ENCODE assay signal across 1 cellular context in genomic region chr20:62969179-62969760, GRCh38.
TF ChIP-seq lines count a peak whose summit lies in the region.

No MANE protein-coding gene starts in this region.

TF ChIP-seq in HepG2, 621 proteins besides CTCF, POLR2A, EP300 and RAD21 (continued from another document and continues in another):
- TF ChIP-seq ZBTB34 (CRISPR knock-in tag; IDR thresholded peaks at IDR 0.05), result 0 out of 2 replicates have a peak, but pooled peaks have one; percentile 23
- no peak for TF ChIP-seq ZNF446 (CRISPR knock-in tag; IDR thresholded peaks at IDR 0.05)
- TF ChIP-seq KDM2A (CRISPR knock-in tag; IDR thresholded peaks at IDR 0.05; ENCODE audit: borderline replicate concordance, low read depth), result peak; percentile 88
- TF ChIP-seq POLR2G (IDR thresholded peaks at IDR 0.05; ENCODE audit: low read depth, low read length), result peak; percentile 19
- TF ChIP-seq ZNF772 (CRISPR knock-in tag; IDR thresholded peaks at IDR 0.05), result no peak
- no peak for TF ChIP-seq ZFP41 (CRISPR knock-in tag; IDR thresholded peaks at IDR 0.05; ENCODE audit: borderline replicate concordance)
- no peak for TF ChIP-seq KLF9 (CRISPR knock-in tag; IDR thresholded peaks at IDR 0.05; ENCODE audit: low read depth)
- no peak for TF ChIP-seq NFE2 (CRISPR knock-in tag; IDR thresholded peaks at IDR 0.05)
- 0 out of 2 replicates have a peak, but pooled peaks have one; percentile 49 for TF ChIP-seq ZNF510 (CRISPR knock-in tag; IDR thresholded peaks at IDR 0.05; ENCODE audit: low read depth)
- no peak for TF ChIP-seq RNF2 (conservative IDR thresholded peaks at IDR 0.05; ENCODE audit: low read depth)
- 0 out of 2 replicates have a peak, but pooled peaks have one; percentile 47 for TF ChIP-seq DNMT3B (CRISPR knock-in tag; conservative IDR thresholded peaks at IDR 0.05)
- TF ChIP-seq ZNF670 (CRISPR knock-in tag; IDR thresholded peaks at IDR 0.05; ENCODE audit: borderline replicate concordance), result no peak
- TF ChIP-seq EHMT2 (IDR thresholded peaks at IDR 0.05; ENCODE audit: borderline replicate concordance, low read depth, low read length), result no peak
- 0 out of 2 replicates have a peak, but pooled peaks have one; percentile 35 for TF ChIP-seq SP4 (CRISPR knock-in tag; IDR thresholded peaks at IDR 0.05)
- no peak for TF ChIP-seq REPIN1 (CRISPR knock-in tag; IDR thresholded peaks at IDR 0.05; ENCODE audit: borderline replicate concordance, low read depth)
- peak; percentile 14 for TF ChIP-seq ZNF781 (CRISPR knock-in tag; IDR thresholded peaks at IDR 0.05; ENCODE audit: borderline replicate concordance, not compliant biosample characterization)
- no peak for TF ChIP-seq ZNF256 (CRISPR knock-in tag; conservative IDR thresholded peaks at IDR 0.05)
- TF ChIP-seq BORCS8-MEF2B (CRISPR knock-in tag; IDR thresholded peaks at IDR 0.05), result no peak
- TF ChIP-seq BRCA1 (CRISPR knock-in tag; IDR thresholded peaks at IDR 0.05), result no peak
- no peak for TF ChIP-seq ZIK1 (CRISPR knock-in tag; IDR thresholded peaks at IDR 0.05; ENCODE audit: borderline replicate concordance, low read depth)
- no peak for TF ChIP-seq ZNF317 (CRISPR knock-in tag; IDR thresholded peaks at IDR 0.05)
- TF ChIP-seq HNRNPLL (IDR thresholded peaks at IDR 0.05; ENCODE audit: low read depth, low read length, poor library complexity, severe bottlenecking), result peak; percentile 6
- TF ChIP-seq POLR2AphosphoS2 (IDR thresholded peaks at IDR 0.05; ENCODE audit: low read depth, low read length), result 0 out of 2 replicates have a peak, but pooled peaks have one; percentile 29
- no peak for TF ChIP-seq MZF1 (CRISPR knock-in tag; IDR thresholded peaks at IDR 0.05; ENCODE audit: borderline replicate concordance)
- no peak for TF ChIP-seq ZNF788 (CRISPR knock-in tag; IDR thresholded peaks at IDR 0.05; ENCODE audit: borderline replicate concordance)
- TF ChIP-seq ZNF543 (CRISPR knock-in tag; IDR thresholded peaks at IDR 0.05), result no peak
- TF ChIP-seq MXI1 (IDR thresholded peaks at IDR 0.05; ENCODE audit: borderline replicate concordance, low read depth, low read length), result no peak
- no peak for TF ChIP-seq CEBPB (IDR thresholded peaks at IDR 0.05; ENCODE audit: borderline replicate concordance, low read depth, low read length)
- no peak for TF ChIP-seq EZH2 (conservative IDR thresholded peaks at IDR 0.05; ENCODE audit: low read depth, low read length)
- TF ChIP-seq SRSF4 (IDR thresholded peaks at IDR 0.05; ENCODE audit: low read depth, low read length, poor library complexity, severe bottlenecking), result peak; percentile 0
- TF ChIP-seq IRF1 (CRISPR knock-in tag; IDR thresholded peaks at IDR 0.05; ENCODE audit: low read depth), result no peak
- 0 out of 2 replicates have a peak, but pooled peaks have one; percentile 14 for TF ChIP-seq ZNF468 (CRISPR knock-in tag; IDR thresholded peaks at IDR 0.05)
- no peak for TF ChIP-seq PPARG (CRISPR knock-in tag; conservative IDR thresholded peaks at IDR 0.05)
- no peak for TF ChIP-seq FUBP1 (CRISPR knock-in tag; IDR thresholded peaks at IDR 0.05; ENCODE audit: borderline replicate concordance)
- no peak for TF ChIP-seq RBAK (CRISPR knock-in tag; IDR thresholded peaks at IDR 0.05)
- 0 out of 2 replicates have a peak, but pooled peaks have one; percentile 19 for TF ChIP-seq ZC3H4 (CRISPR knock-in tag; IDR thresholded peaks at IDR 0.05; ENCODE audit: borderline replicate concordance)
- TF ChIP-seq CSRNP1 (CRISPR knock-in tag; IDR thresholded peaks at IDR 0.05), result no peak
- 0 out of 2 replicates have a peak, but pooled peaks have one; percentile 16 for TF ChIP-seq FOSL2 (CRISPR knock-in tag; IDR thresholded peaks at IDR 0.05)
- peak; percentile 1 for TF ChIP-seq JARID2 (CRISPR knock-in tag; IDR thresholded peaks at IDR 0.05; ENCODE audit: insufficient replicate concordance)
- TF ChIP-seq ZNF75D (CRISPR knock-in tag; IDR thresholded peaks at IDR 0.05; ENCODE audit: borderline replicate concordance), result no peak
- TF ChIP-seq NFIB (CRISPR knock-in tag; IDR thresholded peaks at IDR 0.05; ENCODE audit: borderline replicate concordance), result no peak
- TF ChIP-seq ELF1 (CRISPR knock-in tag; IDR thresholded peaks at IDR 0.05), result no peak
- TF ChIP-seq ZFAT (CRISPR knock-in tag; conservative IDR thresholded peaks at IDR 0.05), result no peak
- TF ChIP-seq ZNF761 (CRISPR knock-in tag; conservative IDR thresholded peaks at IDR 0.05), result 0 out of 2 replicates have a peak, but pooled peaks have one; percentile 8
- TF ChIP-seq NFATC3 (CRISPR knock-in tag; IDR thresholded peaks at IDR 0.05), result no peak
- no peak for TF ChIP-seq TRAFD1 (CRISPR knock-in tag; IDR thresholded peaks at IDR 0.05; ENCODE audit: borderline replicate concordance)
- TF ChIP-seq MAFK (conservative IDR thresholded peaks at IDR 0.05 in 1 of 2, IDR thresholded peaks at IDR 0.05 in 1 of 2; ENCODE audit: low read length in 2 of 2), result peak; percentile 24 to 53; a peak in 3 of 4 replicates
- no peak; the same call in 1 of the 2 replicates for TF ChIP-seq ZNF558 (CRISPR knock-in tag; IDR thresholded peaks at IDR 0.05; ENCODE audit: borderline replicate concordance)
- TF ChIP-seq TIGD3 (CRISPR knock-in tag; IDR thresholded peaks at IDR 0.05; ENCODE audit: borderline replicate concordance), result peak; percentile 54; the same call in 1 of the 2 replicates
- peak; percentile 30; the same call in 1 of the 2 replicates for TF ChIP-seq ZGPAT (CRISPR knock-in tag; IDR thresholded peaks at IDR 0.05)
- TF ChIP-seq SKIL (CRISPR knock-in tag; IDR thresholded peaks at IDR 0.05; ENCODE audit: borderline replicate concordance), result no peak
- no peak for TF ChIP-seq THRA (CRISPR knock-in tag; IDR thresholded peaks at IDR 0.05; ENCODE audit: borderline replicate concordance)
- no peak for TF ChIP-seq ZBTB37 (CRISPR knock-in tag; IDR thresholded peaks at IDR 0.05)
- TF ChIP-seq ZSCAN9 (CRISPR knock-in tag; IDR thresholded peaks at IDR 0.05; ENCODE audit: borderline replicate concordance), result no peak
- TF ChIP-seq ZSCAN22 (CRISPR knock-in tag; IDR thresholded peaks at IDR 0.05), result no peak
- no peak for TF ChIP-seq ZNF550 (CRISPR knock-in tag; IDR thresholded peaks at IDR 0.05; ENCODE audit: borderline replicate concordance)
